In the genomic region with DNA sequence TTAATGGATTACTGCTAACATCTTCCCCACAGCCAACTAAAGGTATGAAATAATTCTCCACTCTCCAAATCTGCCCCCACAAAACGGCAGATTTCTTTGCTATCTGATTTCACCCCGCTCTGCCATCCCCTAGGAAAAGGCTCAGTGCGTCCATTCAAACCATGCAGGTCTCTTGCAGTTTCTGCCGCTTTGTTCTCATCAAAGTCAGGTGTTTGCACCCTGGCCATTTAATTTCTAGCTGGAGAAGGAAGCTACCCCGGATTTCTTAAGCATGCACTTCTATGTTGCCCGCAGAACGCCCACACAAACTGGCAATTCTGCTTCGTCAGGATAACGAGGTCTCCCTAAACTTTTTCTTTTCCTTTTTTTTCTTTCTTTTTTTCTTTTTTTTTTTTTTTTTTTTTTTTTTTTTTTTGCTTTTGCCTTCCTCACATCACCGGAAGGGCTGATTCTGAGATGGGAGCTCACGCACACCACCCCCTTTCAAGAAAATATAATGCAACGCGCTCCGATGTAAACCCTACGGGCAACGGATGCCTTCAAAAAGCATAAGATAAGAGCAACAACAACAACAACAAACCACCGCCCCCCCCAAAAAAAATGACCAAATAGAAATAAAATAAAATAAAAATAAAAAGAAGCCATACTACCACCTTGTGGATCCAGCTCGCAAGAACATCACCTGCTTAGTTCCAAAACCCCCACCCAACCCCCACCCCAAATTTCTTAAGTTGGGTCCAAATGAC, we compare ENCODE assay signal across 11 cellular contexts. TPM values are rescaled to one million over a fixed set of nuclear protein-coding genes. Genes with fewer than 3 reads are reported as not detected.
A peak's percentile ranks its signal among the peaks of the same experiment; 100 is the strongest.
DNase-seq lines count a peak whose midpoint lies in the region; ATAC-seq lines count a peak whose summit lies in the region.
"Had no signal": no experiment of that assay in that cellular context is flagged by ENCODE, and none has a peak within 500 bp of the region (broad histone marks: within the 10 kb centered on the region; RNA-seq: fewer than 3 reads in every experiment).

No MANE protein-coding gene starts in this region.

- H3K9me3 ChIP-seq in SJSA1 (replicated peaks) (no peaks in the 10 kb centered on the region), iPS-15b (ENCODE audit: control insufficient read depth, insufficient read depth, low read length) (no peaks in the 10 kb centered on the region)
- H3K9me3 ChIP-seq: HAP-1 had no signal

- H3K27ac ChIP-seq in SJSA1 (no peak overlapping the region), skin epidermis (no peak overlapping the region)
- H3K27ac ChIP-seq: RWPE1 had no signal

- H3K4me3 ChIP-seq in SJSA1, result peak overlapping the region; percentile 31
- peak overlapping the region; percentile 70 for H3K4me3 ChIP-seq in iPS-15b (ENCODE audit: low read depth, low read length)
- H3K4me3 ChIP-seq in skin epidermis, result peak overlapping the region in 6 of 7 experiments; percentile 14 to 39 (median 27)
- H3K4me3 ChIP-seq: GM12878, HAP-1 had no signal

- DNase-seq in NCI-H1417 (lab: John Stamatoyannopoulos, UW) (peak in 2 of 3 experiments; percentile 63 to 82), NCI-H1417 treated with DMSO at 0.1 percent for 48 hours (lab: John Stamatoyannopoulos, UW) (no peak), SJSA1 (ENCODE audit: low read depth in 1 of 2, low spot score in 2 of 2) (no peak), DMS114 treated with DMSO at 0.1 percent for 48 hours (lab: John Stamatoyannopoulos, UW; ENCODE audit: unreplicated experiment) (no peak)

- H3K27me3 ChIP-seq in SJSA1 (replicated peaks), result no peaks in the 10 kb centered on the region
- H3K27me3 ChIP-seq in iPS-15b (ENCODE audit: control insufficient read depth, insufficient read depth, low read length), result no peaks in the 10 kb centered on the region

- H3K4me1 ChIP-seq in SJSA1 (replicated peaks), result no peaks in the 10 kb centered on the region
- H3K4me1 ChIP-seq in iPS-15b (ENCODE audit: control insufficient read depth, insufficient read depth, low read length), result peaks cover 2% of the 10 kb centered on the region
- H3K4me1 ChIP-seq: HAP-1 had no signal

- ATAC-seq in GM21717 (IDR thresholded peaks at IDR 0.05; ENCODE audit: unreplicated experiment), result no peak
- no peak for ATAC-seq in HG03565 (IDR thresholded peaks at IDR 0.05; ENCODE audit: unreplicated experiment)

- no peak overlapping the region for H3K9ac ChIP-seq in iPS-15b (ENCODE audit: low read depth, low read length)

- H3K36me3 ChIP-seq in SJSA1 (no peaks in the 10 kb centered on the region), iPS-15b (ENCODE audit: control insufficient read depth, insufficient read depth, low read length) (no peaks in the 10 kb centered on the region)
- H3K36me3 ChIP-seq: HAP-1 had no signal

RNA-seq across cellular contexts. Expression of a gene that starts 3.2 kb away (rescaled TPM):
- total RNA-seq in SJSA1 (2014; rRNA removed; shearing (Covaris generic)), result 0.53 and 1.2 TPM in 2 replicates

Comparison
In these comparisons a context has a peak if more than half of its experiments do, and no peak if none do; other contexts are left out.
1. DNase-seq: peak in NCI-H1417 (2 of 3); none in NCI-H1417 treated with DMSO at 0.1 percent for 48 hours (single experiment), SJSA1 (0 of 2) and DMS114 treated with DMSO at 0.1 percent for 48 hours (single experiment).
2. Peak in every context shown above with its lines, with median percentiles within 50 percentile points of each other: H3K4me3 ChIP-seq.